17 cellular contexts compared by ENCODE assay signal in genomic region chr21:42130447-42130846, GRCh38. TPM values are rescaled to one million over a fixed set of nuclear protein-coding genes. Genes with fewer than 3 reads are reported as not detected.
DNase-seq lines count a peak whose midpoint lies in the region; ATAC-seq, FAIRE-seq and TF ChIP-seq lines count a peak whose summit lies in the region.
"Had no signal": no experiment of that assay in that cellular context is flagged by ENCODE, and none has a peak within 500 bp of the region (broad histone marks: within the 10 kb centered on the region; RNA-seq: fewer than 3 reads in every experiment).

No MANE protein-coding gene starts in this region.

- H3K4me3 ChIP-seq in DND-41 (ENCODE audit: low read depth in 1 of 2, low read length in 2 of 2) (no peak overlapping the region), K562 (no peak overlapping the region), osteoblast (ENCODE audit: insufficient read depth, low read length) (no peak overlapping the region)
- H3K4me3 ChIP-seq: BLaER1 treated with 17β-estradiol and CSF1 and Interleukin-3, amounts not matched to agents 10 nM and 100 nM had no signal

- DNase-seq in DND-41: no peak
- DNase-seq in K562 (ENCODE audit: extremely low read depth in 1 of 4, low spot score in 3 of 4): no peak
- peak; percentile 18 for DNase-seq in osteoblast (ENCODE audit: insufficient read length, low spot score, missing footprints)
- DNase-seq in NCI-H1105 treated with DMSO at 0.1 percent for 48 hours (lab: John Stamatoyannopoulos, UW): no peak
- DNase-seq in GM13977 (ENCODE audit: low spot score): no peak
- DNase-seq: 8988T; Calu3; CD8-positive, alpha-beta T cell; DMS53; GDM1; GOT3; H9; Karpas-422 had no signal

- TF ChIP-seq EP300 in Ishikawa (IDR thresholded peaks at IDR 0.05; ENCODE audit: borderline replicate concordance): no peak
- TF ChIP-seq EP300 in K562 (IDR thresholded peaks at IDR 0.05; ENCODE audit: low read length): no peak

- H3K27ac ChIP-seq in DND-41 (ENCODE audit: low read length) (peak overlapping the region; percentile 87; the same call in 1 of the 2 replicates), K562 (ENCODE audit: extremely low read depth, low read depth, low read length) (no peak overlapping the region), osteoblast (ENCODE audit: low read depth, low read length) (no peak overlapping the region)
- H3K27ac ChIP-seq: BLaER1 treated with 17β-estradiol and CSF1 and Interleukin-3, amounts not matched to agents 10 nM and 100 nM had no signal

- no peaks in the 10 kb centered on the region for H4K20me1 ChIP-seq in DND-41 (ENCODE audit: insufficient read depth, low read length)
- H4K20me1 ChIP-seq in K562 (replicated peaks; ENCODE audit: control insufficient read depth, insufficient read depth, low read length): peaks cover 14% of the 10 kb centered on the region
- no peaks in the 10 kb centered on the region for H4K20me1 ChIP-seq in osteoblast (ENCODE audit: insufficient read depth, low read length)

- H3K79me2 ChIP-seq in DND-41 (ENCODE audit: insufficient read depth, low read length): no peaks in the 10 kb centered on the region
- H3K79me2 ChIP-seq in K562 (ENCODE audit: control insufficient read depth, insufficient read depth, low read length): no peaks in the 10 kb centered on the region
- H3K79me2 ChIP-seq in osteoblast (ENCODE audit: insufficient read depth, low read length): no peaks in the 10 kb centered on the region

- 4% methylated on average over 4 of the region's 6 CpGs for WGBS in K562 (ENCODE audit: insufficient coverage, low coverage, missing lambda C conversion rate)

- H3K4me1 ChIP-seq in DND-41 (ENCODE audit: insufficient read depth, low read length) (peaks cover 35% of the 10 kb centered on the region), K562 (replicated peaks in 1 of 2; ENCODE audit: control insufficient read depth in 2 of 2, insufficient read depth in 2 of 2, low read length in 2 of 2) (peaks cover 0 to 3% of the 10 kb centered on the region in 2 experiments; a peak in 1 of 5 replicates), osteoblast (ENCODE audit: insufficient read depth, low read length) (peaks cover 5% of the 10 kb centered on the region)

- H3K27me3 ChIP-seq in DND-41 (ENCODE audit: insufficient read depth, low read length, poor library complexity) (no peaks in the 10 kb centered on the region), K562 (ENCODE audit: control insufficient read depth in 2 of 2, insufficient read depth in 2 of 2, low read length in 2 of 2) (peaks cover 41 to 55% of the 10 kb centered on the region in 2 experiments), osteoblast (ENCODE audit: insufficient read depth, low read length) (peaks cover 14% of the 10 kb centered on the region)
- H3K27me3 ChIP-seq: BLaER1 treated with 17β-estradiol and CSF1 and Interleukin-3, amounts not matched to agents 10 nM and 100 nM had no signal

- no TSS peak for BruUV-seq in K562 (replicated peaks; lab: Mats Ljungman, UMichigan)

- POLR2A ChIA-PET in K562 (lab: Yijun Ruan, JAX): no interaction called here

- ATAC-seq in DND-41 (ENCODE audit: insufficient read depth, low read depth): no peak
- no peak for ATAC-seq in K562
- ATAC-seq in GM21529 (IDR thresholded peaks at IDR 0.05; ENCODE audit: unreplicated experiment): no peak
- ATAC-seq: CD8-positive, alpha-beta T cell; HepG2 had no signal

- H3K36me3 ChIP-seq in DND-41 (ENCODE audit: insufficient read depth, low read length) (no peaks in the 10 kb centered on the region), K562 (ENCODE audit: control insufficient read depth, insufficient read depth, low read length) (no peaks in the 10 kb centered on the region), osteoblast (ENCODE audit: insufficient read depth, low read length) (no peaks in the 10 kb centered on the region)
- H3K36me3 ChIP-seq: BLaER1 treated with 17β-estradiol and CSF1 and Interleukin-3, amounts not matched to agents 10 nM and 100 nM had no signal

- no peak for FAIRE-seq in K562 (lab: Jason Lieb, UNC)
- FAIRE-seq: HepG2 had no signal

- intact Hi-C loops in K562 (cut with micrococcal nuclease): no loop called here

- H3K9me1 ChIP-seq in K562 (ENCODE audit: control insufficient read depth, insufficient read depth, low read length): no peaks in the 10 kb centered on the region

- TF ChIP-seq POLR2A in K562 (conservative IDR thresholded peaks at IDR 0.05): no peak

- in situ Hi-C loops in K562 (cut with MboI): no loop called here
- in situ Hi-C loops in GM13977 (cut with MboI; ENCODE audit: low pct_unique_long_range_greater_than_20kb, low sequenced_read_pairs, unreplicated experiment): no loop called here

- H3K9me3 ChIP-seq in DND-41 (ENCODE audit: insufficient read depth, low read length, severe bottlenecking) (no peaks in the 10 kb centered on the region), K562 (replicated peaks; ENCODE audit: control insufficient read depth, insufficient read depth, low read depth, low read length) (no peaks in the 10 kb centered on the region), osteoblast (ENCODE audit: low read depth, low read length) (no peaks in the 10 kb centered on the region)
- H3K9me3 ChIP-seq: BLaER1 treated with 17β-estradiol and CSF1 and Interleukin-3, amounts not matched to agents 10 nM and 100 nM had no signal

- TF ChIP-seq RAD21 in Ishikawa (IDR thresholded peaks at IDR 0.05; ENCODE audit: low read depth) (no peak), K562 (CRISPR knock-in tag; conservative IDR thresholded peaks at IDR 0.05 in 1 of 2, IDR thresholded peaks at IDR 0.05 in 1 of 2) (no peak)

- H3K9ac ChIP-seq in DND-41 (ENCODE audit: low read depth, low read length) (no peak overlapping the region), K562 (ENCODE audit: insufficient read depth in 1 of 2, low read depth in 2 of 2, low read length in 2 of 2) (no peak overlapping the region)
- H3K9ac ChIP-seq: BLaER1 treated with 17β-estradiol and CSF1 and Interleukin-3, amounts not matched to agents 10 nM and 100 nM had no signal

- CTCF ChIA-PET in K562 (lab: Yijun Ruan, JAX; ENCODE audit: low intra/inter-chr PET ratio): interaction anchor here (0.6 kb wide), 1 partner anchor 16 kb away, joined by 4 read pairs; no protein-coding TSS in a partner anchor

- TF ChIP-seq CTCF in DND-41 (IDR thresholded peaks at IDR 0.05; ENCODE audit: borderline replicate concordance, extremely low read depth, low read length, poor library complexity, severe bottlenecking) (no peak), K562 (IDR thresholded peaks at IDR 0.05 in 2 of 3, conservative IDR thresholded peaks at IDR 0.05 in 1 of 3; ENCODE audit: insufficient read depth in 2 of 3, low read depth in 1 of 3, low read length in 3 of 3) (no peak), osteoblast (IDR thresholded peaks at IDR 0.05; ENCODE audit: extremely low read depth, low read depth, low read length) (no peak), GM13977 (IDR thresholded peaks at IDR 0.05; ENCODE audit: extremely low read depth, insufficient read depth, missing control alignments) (no peak)

- no peak overlapping the region for H3K4me2 ChIP-seq in DND-41 (ENCODE audit: insufficient read depth, low read length)
- H3K4me2 ChIP-seq in K562 (ENCODE audit: insufficient read depth, low read length): no peak overlapping the region
- no peak overlapping the region for H3K4me2 ChIP-seq in osteoblast (ENCODE audit: insufficient read depth, low read length)

- H2AFZ ChIP-seq in DND-41 (ENCODE audit: low read depth, low read length): no peak overlapping the region
- H2AFZ ChIP-seq in K562 (ENCODE audit: low read depth, low read length): no peak overlapping the region
- no peak overlapping the region for H2AFZ ChIP-seq in osteoblast (ENCODE audit: low read length)

TF ChIP-seq in Ishikawa, 13 proteins besides CTCF, POLR2A, EP300 and RAD21 (continues in another document):
- TF ChIP-seq TAF1 (IDR thresholded peaks at IDR 0.05; ENCODE audit: low read depth) (no peak), USF1 (IDR thresholded peaks at IDR 0.05) (peak; percentile 67)

TF ChIP-seq in K562, 482 proteins besides CTCF, POLR2A, EP300 and RAD21 (continues in another document):
- no peak for TF ChIP-seq ELK3 (CRISPR knock-in tag; IDR thresholded peaks at IDR 0.05)

RNA-seq across cellular contexts. Expression of gene UMODL1, which starts 59.3 kb away (rescaled TPM):
- total RNA-seq in K562 (2011; cell fraction: chromatin; rRNA removed; ENCODE audit: low replicate concordance): not detected in 2 replicates
- total RNA-seq in K562 (2011; cell fraction: nucleolus; rRNA removed): not detected in 2 replicates
- not detected in 2 replicates for total RNA-seq in K562 (2011; cell fraction: nucleoplasm; rRNA removed)
- not detected in 2 replicates for total RNA-seq in K562 (2014; rRNA removed)
- not detected in 2 replicates for total RNA-seq in K562 (2014; rRNA removed; fragmentation: Illumina TruSeq; extraction: Trizol)
- total RNA-seq in K562 (2015; rRNA removed; fragmentation: Illumina TruSeq; extraction: Trizol): not detected in 2 replicates
- not detected in 2 replicates for total RNA-seq in K562 (2021)
- polyA plus RNA-seq in K562 (2011; rRNA removed): not detected in 2 replicates
- not detected in 2 replicates for polyA plus RNA-seq in K562 (2011; cell fraction: cytosol; rRNA removed)
- polyA plus RNA-seq in K562 (2011; cell fraction: nucleus; rRNA removed): not detected in 2 replicates
- not detected in 2 replicates for polyA plus RNA-seq in K562 (2012)
- polyA plus RNA-seq in K562 (2014; fragmentation: Illumina TruSeq; extraction: Trizol): not detected in 2 replicates
- polyA plus RNA-seq in K562 (2014; fragmentation: Nextera tagmentation; extraction: Ambion mirVana): not detected
- polyA plus RNA-seq in K562 (2014; rRNA removed): not detected in 2 replicates
- polyA minus RNA-seq in K562 (2011; rRNA and poly(A)+ RNA removed): not detected in 2 replicates
- polyA minus RNA-seq in K562 (2011; cell fraction: cytosol; rRNA and poly(A)+ RNA removed): not detected in 2 replicates
- not detected in 2 replicates for polyA minus RNA-seq in K562 (2011; cell fraction: nucleus; rRNA and poly(A)+ RNA removed)
- total RNA-seq in osteoblast: under 0.01 TPM in 1 of 2 replicates, not detected in the other
- total RNA-seq: Calu3, H9, HepG2 had no signal
- polyA plus RNA-seq: HepG2 had no signal
